ENCODE assay signal across 22 cellular contexts in genomic region chr2:19051238-19051831, GRCh38.
"Had no signal": no experiment of that assay in that cellular context is flagged by ENCODE, and none has a peak within 500 bp of the region (broad histone marks: within the 10 kb centered on the region; RNA-seq: fewer than 3 reads in every experiment).

No MANE protein-coding gene starts in this region.

- DNase-seq: activated B cell treated with CpG ODN at 0.5 μM for 24 hours; activated CD4-positive, alpha-beta T cell treated with anti-CD3 and anti-CD28 coated beads, Interleukin-2, amount 10 ng/mL, durations not matched to agents 7 days and 5 days; activated gamma-delta T cell treated with Interleukin-2 at 50 U/mL for 16 hours; activated naive CD8-positive, alpha-beta T cell treated with anti-CD3 and anti-CD28 coated beads for 36 hours; amygdala; cerebellar nuclear complex; effector memory CD4-positive, alpha-beta T cell; gastrocnemius medialis; islet precursor cell; left lung; naive B cell; retina; stimulated activated CD4-positive, alpha-beta T cell treated with anti-CD3 and anti-CD28 coated beads, Interleukin-15, amount 100 ng/mL, for 24 hours; stimulated activated CD4-positive, alpha-beta T cell treated with anti-CD3 and anti-CD28 coated beads, Interleukin-4, amount 100 ng/mL, for 1 hour; stimulated activated naive CD4-positive, alpha-beta T cell; T-helper 17 cell had no signal

- H3K4me3 Mint-ChIP-seq: activated B cell treated with CpG ODN at 0.5 μM for 24 hours; activated CD4-positive, alpha-beta T cell treated with anti-CD3 and anti-CD28 coated beads, Interleukin-2, amount 10 ng/mL, durations not matched to agents 7 days and 5 days; activated naive CD8-positive, alpha-beta T cell treated with anti-CD3 and anti-CD28 coated beads for 36 hours; dendritic cell treated with granulocyte-macrophage colony-stimulating factor and Interleukin-4, amounts not matched to agents 40 ng/mL and 50 ng/mL, for 4 days; naive B cell; T-helper 17 cell had no signal

- H3K36me3 Mint-ChIP-seq: activated naive CD8-positive, alpha-beta T cell treated with anti-CD3 and anti-CD28 coated beads for 36 hours had no signal

- H3K4me1 ChIP-seq: parathyroid adenoma, vagina had no signal

- H3K27me3 Mint-ChIP-seq: activated B cell treated with CpG ODN at 0.5 μM for 24 hours; activated CD4-positive, alpha-beta T cell treated with anti-CD3 and anti-CD28 coated beads, Interleukin-2, amount 10 ng/mL, durations not matched to agents 7 days and 5 days; activated naive CD8-positive, alpha-beta T cell treated with anti-CD3 and anti-CD28 coated beads for 36 hours; dendritic cell treated with granulocyte-macrophage colony-stimulating factor and Interleukin-4, amounts not matched to agents 40 ng/mL and 50 ng/mL, for 4 days; naive B cell; T-helper 17 cell had no signal

- H3K9me3 ChIP-seq: gastrocnemius medialis, left lung, neutrophil, tibial nerve, vagina had no signal

- H3K4me3 ChIP-seq: gastrocnemius medialis, left lung, skin epidermis, tibial nerve, vagina had no signal

- H3K4me1 Mint-ChIP-seq: activated B cell treated with CpG ODN at 0.5 μM for 24 hours; activated CD4-positive, alpha-beta T cell treated with anti-CD3 and anti-CD28 coated beads, Interleukin-2, amount 10 ng/mL, durations not matched to agents 7 days and 5 days; activated naive CD8-positive, alpha-beta T cell treated with anti-CD3 and anti-CD28 coated beads for 36 hours; naive B cell; T-helper 17 cell had no signal

- H3K27ac ChIP-seq: left lung, neutrophil, parathyroid adenoma, skin epidermis, tibial nerve, vagina had no signal

- H3K27ac Mint-ChIP-seq: activated B cell treated with CpG ODN at 0.5 μM for 24 hours; activated CD4-positive, alpha-beta T cell treated with anti-CD3 and anti-CD28 coated beads, Interleukin-2, amount 10 ng/mL, durations not matched to agents 7 days and 5 days; activated naive CD8-positive, alpha-beta T cell treated with anti-CD3 and anti-CD28 coated beads for 36 hours; dendritic cell treated with granulocyte-macrophage colony-stimulating factor and Interleukin-4, amounts not matched to agents 40 ng/mL and 50 ng/mL, for 4 days; naive B cell; T-helper 17 cell had no signal

- ATAC-seq: gastrocnemius medialis, left lung, T-helper 17 cell had no signal

- H3K36me3 ChIP-seq: gastrocnemius medialis, left lung, neutrophil, tibial nerve, vagina had no signal

- H3K27me3 ChIP-seq: gastrocnemius medialis, left lung, neutrophil, tibial nerve, vagina had no signal

- H3K9me3 Mint-ChIP-seq: activated B cell treated with CpG ODN at 0.5 μM for 24 hours; activated naive CD8-positive, alpha-beta T cell treated with anti-CD3 and anti-CD28 coated beads for 36 hours had no signal
